In genomic region chr2:231037731-231038482, GRCh38 we compare ENCODE assay signal across 8 cellular contexts. TPM values are rescaled to one million over a fixed set of nuclear protein-coding genes. Genes with fewer than 3 reads are reported as not detected.
DNase-seq lines count a peak whose midpoint lies in the region; ATAC-seq and TF ChIP-seq lines count a peak whose summit lies in the region.

No MANE protein-coding gene starts in this region.

- H3K36me3 ChIP-seq in CD4-positive, CD25-positive, alpha-beta regulatory T cell (ENCODE audit: control insufficient read depth, insufficient read depth, low read length): no peaks in the 10 kb centered on the region
- no peaks in the 10 kb centered on the region for H3K36me3 ChIP-seq in HUES48 (ENCODE audit: control insufficient read depth, insufficient read depth, low read length)
- H3K36me3 ChIP-seq in MM.1S (replicated peaks; ENCODE audit: insufficient read depth, low read length): no peaks in the 10 kb centered on the region

- H3K27me3 ChIP-seq in CD4-positive, CD25-positive, alpha-beta regulatory T cell (ENCODE audit: control insufficient read depth, insufficient read depth, low read length): peaks cover 40% of the 10 kb centered on the region
- H3K27me3 ChIP-seq in HUES48 (ENCODE audit: control insufficient read depth, insufficient read depth, low read length) (peaks cover 60% of the 10 kb centered on the region), MM.1S (replicated peaks; ENCODE audit: insufficient read depth, low read length) (peaks cover 7% of the 10 kb centered on the region; the same call in 1 of the 2 replicates)

- TF ChIP-seq CTCF in natural killer cell (IDR thresholded peaks at IDR 0.05): no peak
- no peak for TF ChIP-seq CTCF in MM.1S (IDR thresholded peaks at IDR 0.05; ENCODE audit: low read length)

- peaks cover 84% of the 10 kb centered on the region for H3K27me3 Mint-ChIP-seq in CD4-positive, CD25-positive, alpha-beta regulatory T cell
- peaks cover 74% of the 10 kb centered on the region in 2 donors for H3K27me3 Mint-ChIP-seq in natural killer cell (ENCODE audit: low read depth in 2 of 2)

- H3K4me1 Mint-ChIP-seq in CD4-positive, CD25-positive, alpha-beta regulatory T cell: peaks cover 0 to 11% (median 0%) of the 10 kb centered on the region in 4 donors
- H3K4me1 Mint-ChIP-seq in natural killer cell: no peaks in the 10 kb centered on the region

- H3K27ac Mint-ChIP-seq in CD4-positive, CD25-positive, alpha-beta regulatory T cell: no peak overlapping the region
- no peak overlapping the region for H3K27ac Mint-ChIP-seq in natural killer cell

- no peaks in the 10 kb centered on the region for H3K79me2 ChIP-seq in MM.1S (ENCODE audit: low read length)

- H3K4me1 ChIP-seq in CD4-positive, CD25-positive, alpha-beta regulatory T cell (ENCODE audit: control insufficient read depth, insufficient read depth, low read length, poor library complexity, severe bottlenecking): peaks cover 3% of the 10 kb centered on the region
- no peaks in the 10 kb centered on the region for H3K4me1 ChIP-seq in HUES48 (ENCODE audit: control insufficient read depth, insufficient read depth, low read length)
- no peaks in the 10 kb centered on the region for H3K4me1 ChIP-seq in MM.1S (ENCODE audit: low read length)

- no peak for TF ChIP-seq POLR2A in GM18505 (IDR thresholded peaks at IDR 0.05; ENCODE audit: borderline replicate concordance, extremely low read depth, insufficient read depth, insufficient read length)

- H3K9me3 ChIP-seq in CD4-positive, CD25-positive, alpha-beta regulatory T cell (ENCODE audit: control insufficient read depth in 2 of 2, low read length in 2 of 2): no peaks in the 10 kb centered on the region
- no peaks in the 10 kb centered on the region for H3K9me3 ChIP-seq in HUES48 (ENCODE audit: control insufficient read depth, insufficient read depth, low read length)
- H3K9me3 ChIP-seq in MM.1S (replicated peaks; ENCODE audit: insufficient read depth, low read length): no peaks in the 10 kb centered on the region

- no peak overlapping the region for H3K4me2 ChIP-seq in MM.1S (ENCODE audit: low read depth, low read length)

- no peaks in the 10 kb centered on the region for H3K9me2 ChIP-seq in MM.1S (replicated peaks; ENCODE audit: insufficient read depth, low read length)

- H3K9ac ChIP-seq in HUES48 (ENCODE audit: low read depth, low read length) (no peak overlapping the region), MM.1S (ENCODE audit: low read length) (no peak overlapping the region)

- H3K4me3 ChIP-seq in CD4-positive, CD25-positive, alpha-beta regulatory T cell (ENCODE audit: low read depth, low read length): no peak overlapping the region
- H3K4me3 ChIP-seq in HUES48 (ENCODE audit: low read depth, low read length): peak overlapping the region; percentile 65
- no peak overlapping the region for H3K4me3 ChIP-seq in MM.1S (ENCODE audit: low read length)

- H2AFZ ChIP-seq in MM.1S (ENCODE audit: low read length): no peak overlapping the region

- no peaks in the 10 kb centered on the region for H3F3A ChIP-seq in MM.1S (ENCODE audit: insufficient read depth, low read length)

- no peaks in the 10 kb centered on the region for H4K20me1 ChIP-seq in MM.1S (ENCODE audit: insufficient read depth, low read length)

- DNase-seq in CD4-positive, CD25-positive, alpha-beta regulatory T cell: no peak
- DNase-seq in ecto neural progenitor cell (ENCODE audit: low spot score): peak; percentile 73
- DNase-seq in natural killer cell: no peak
- no peak for DNase-seq in MM.1S

- peak; percentile 16 to 34 for ATAC-seq in CD4-positive, CD25-positive, alpha-beta regulatory T cell (ENCODE audit: low read depth in 2 of 2)
- ATAC-seq in natural killer cell (peak; percentile 25 to 67 (median 52)), GM18505 (IDR thresholded peaks at IDR 0.05; ENCODE audit: unreplicated experiment) (no peak), esophagus mucosa (no peak), HG03342 (IDR thresholded peaks at IDR 0.05; ENCODE audit: unreplicated experiment) (no peak)

- no peaks in the 10 kb centered on the region for H3K36me3 Mint-ChIP-seq in CD4-positive, CD25-positive, alpha-beta regulatory T cell
- H3K36me3 Mint-ChIP-seq in natural killer cell: no peaks in the 10 kb centered on the region

- peaks cover 0 to 2% (median 0%) of the 10 kb centered on the region in 7 donors for H3K9me3 Mint-ChIP-seq in CD4-positive, CD25-positive, alpha-beta regulatory T cell
- H3K9me3 Mint-ChIP-seq in natural killer cell: no peaks in the 10 kb centered on the region

- intact Hi-C loops in natural killer cell (cut with micrococcal nuclease): no loop called here

- H3K4me3 Mint-ChIP-seq in CD4-positive, CD25-positive, alpha-beta regulatory T cell: peak overlapping the region in 1 of 4 donors; percentile 53
- no peak overlapping the region for H3K4me3 Mint-ChIP-seq in natural killer cell

- no peak overlapping the region for H3K27ac ChIP-seq in CD4-positive, CD25-positive, alpha-beta regulatory T cell (ENCODE audit: insufficient read depth, low read length, poor library complexity, severe bottlenecking)
- no peak overlapping the region for H3K27ac ChIP-seq in HUES48 (ENCODE audit: low read depth, low read length)
- H3K27ac ChIP-seq in MM.1S (ENCODE audit: low read length): no peak overlapping the region

RNA-seq across cellular contexts. Expression of gene C2orf72, which starts 0.6 kb away (rescaled TPM):
- not detected for total RNA-seq in CD4-positive, CD25-positive, alpha-beta regulatory T cell
- not detected for polyA plus RNA-seq in CD4-positive, CD25-positive, alpha-beta regulatory T cell
- not detected for total RNA-seq in natural killer cell
- total RNA-seq in esophagus mucosa: 0.08 TPM

RNA-seq across cellular contexts. Expression of gene PSMD1, which starts 18.8 kb away (rescaled TPM):
- 45.0 TPM for total RNA-seq in CD4-positive, CD25-positive, alpha-beta regulatory T cell
- 10 to 100 TPM; 48.6 to 70.7 (median 61.9) TPM for polyA plus RNA-seq in CD4-positive, CD25-positive, alpha-beta regulatory T cell
- total RNA-seq in natural killer cell (10 to 100 TPM; 44.1 to 54.9 (median 49.7) TPM), esophagus mucosa (84.0 TPM)

RNA-seq across cellular contexts. Expression of gene SPATA3, which starts 42.0 kb away (rescaled TPM):
- total RNA-seq in CD4-positive, CD25-positive, alpha-beta regulatory T cell: 0.72 TPM
- not detected for polyA plus RNA-seq in CD4-positive, CD25-positive, alpha-beta regulatory T cell
- total RNA-seq in natural killer cell: not detected
- total RNA-seq in esophagus mucosa: not detected

Comparison
In these comparisons a context has a peak if more than half of its experiments do, and no peak if none do; other contexts are left out.
1. ATAC-seq: peak in CD4-positive, CD25-positive, alpha-beta regulatory T cell (2 of 2) and natural killer cell (3 of 3); none in GM18505 (single experiment), esophagus mucosa (single experiment) and HG03342 (single experiment).